ENCODE assay signal across 1 cellular context in the genomic region with DNA sequence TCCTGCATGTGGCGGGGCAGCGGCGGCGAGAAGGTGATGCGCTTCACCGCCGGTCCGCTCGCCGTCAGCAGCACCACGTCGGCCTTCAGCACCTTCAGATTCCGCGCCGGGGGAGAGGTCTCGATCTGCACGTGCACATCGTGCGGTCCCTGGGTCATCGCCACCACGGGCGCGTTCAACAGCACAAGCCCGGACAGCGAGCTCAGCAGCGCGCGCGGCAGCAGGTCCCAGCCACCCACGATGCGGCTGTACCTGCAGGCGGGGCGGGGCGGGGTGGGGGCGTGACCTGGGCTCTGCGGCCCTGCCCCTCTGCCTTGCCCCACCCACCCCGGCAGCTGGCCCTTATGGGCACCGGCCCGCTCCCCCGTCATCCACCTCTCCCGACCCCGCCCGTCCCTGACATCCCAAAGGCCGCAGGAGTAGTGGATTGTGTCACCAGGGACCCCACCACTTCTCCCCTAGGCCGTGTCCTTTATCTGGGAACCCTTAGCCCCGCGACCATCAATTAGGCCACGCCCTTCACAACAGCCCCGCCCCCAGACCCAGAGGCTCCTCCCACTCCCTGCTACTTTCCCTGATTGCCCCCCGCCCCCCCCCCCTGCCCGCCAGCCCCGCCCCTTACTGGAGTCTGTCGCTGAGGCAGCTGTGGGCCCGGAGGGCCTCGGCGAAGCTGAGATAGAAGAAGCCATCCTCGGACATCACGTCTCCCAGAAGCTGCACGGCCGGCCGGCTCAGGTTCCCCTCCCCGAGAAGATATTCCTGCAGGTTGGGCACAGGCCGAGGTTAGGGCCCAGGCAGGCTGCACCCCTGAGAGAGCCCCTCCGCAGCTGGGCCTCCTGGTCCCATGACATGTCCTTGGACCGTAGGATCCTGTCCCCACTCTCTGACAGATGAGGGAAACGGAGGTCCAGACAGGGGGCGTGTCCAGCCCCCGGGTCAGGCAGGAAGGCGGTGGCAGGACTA.
TF ChIP-seq lines count a peak whose summit lies in the region.

No MANE protein-coding gene starts in this region.

TF ChIP-seq in HEK293, 187 proteins besides CTCF, POLR2A, EP300 and RAD21 (continued from another document and continues in another):
- TF ChIP-seq, protein P1, sequence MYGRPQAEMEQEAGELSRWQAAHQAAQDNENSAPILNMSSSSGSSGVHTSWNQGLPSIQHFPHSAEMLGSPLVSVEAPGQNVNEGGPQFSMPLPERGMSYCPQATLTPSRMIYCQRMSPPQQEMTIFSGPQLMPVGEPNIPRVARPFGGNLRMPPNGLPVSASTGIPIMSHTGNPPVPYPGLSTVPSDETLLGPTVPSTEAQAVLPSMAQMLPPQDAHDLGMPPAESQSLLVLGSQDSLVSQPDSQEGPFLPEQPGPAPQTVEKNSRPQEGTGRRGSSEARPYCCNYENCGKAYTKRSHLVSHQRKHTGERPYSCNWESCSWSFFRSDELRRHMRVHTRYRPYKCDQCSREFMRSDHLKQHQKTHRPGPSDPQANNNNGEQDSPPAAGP (tag by site-specific recombination; IDR thresholded peaks at IDR 0.05), result no peak
- no peak for TF ChIP-seq GFI1B (tag by site-specific recombination; IDR thresholded peaks at IDR 0.05)
- TF ChIP-seq, protein P2, sequence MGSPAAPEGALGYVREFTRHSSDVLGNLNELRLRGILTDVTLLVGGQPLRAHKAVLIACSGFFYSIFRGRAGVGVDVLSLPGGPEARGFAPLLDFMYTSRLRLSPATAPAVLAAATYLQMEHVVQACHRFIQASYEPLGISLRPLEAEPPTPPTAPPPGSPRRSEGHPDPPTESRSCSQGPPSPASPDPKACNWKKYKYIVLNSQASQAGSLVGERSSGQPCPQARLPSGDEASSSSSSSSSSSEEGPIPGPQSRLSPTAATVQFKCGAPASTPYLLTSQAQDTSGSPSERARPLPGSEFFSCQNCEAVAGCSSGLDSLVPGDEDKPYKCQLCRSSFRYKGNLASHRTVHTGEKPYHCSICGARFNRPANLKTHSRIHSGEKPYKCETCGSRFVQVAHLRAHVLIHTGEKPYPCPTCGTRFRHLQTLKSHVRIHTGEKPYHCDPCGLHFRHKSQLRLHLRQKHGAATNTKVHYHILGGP (tag by site-specific recombination; IDR thresholded peaks at IDR 0.05), result no peak
- TF ChIP-seq ZNF37A (tag by site-specific recombination; IDR thresholded peaks at IDR 0.05), result no peak
- TF ChIP-seq, protein P3, sequence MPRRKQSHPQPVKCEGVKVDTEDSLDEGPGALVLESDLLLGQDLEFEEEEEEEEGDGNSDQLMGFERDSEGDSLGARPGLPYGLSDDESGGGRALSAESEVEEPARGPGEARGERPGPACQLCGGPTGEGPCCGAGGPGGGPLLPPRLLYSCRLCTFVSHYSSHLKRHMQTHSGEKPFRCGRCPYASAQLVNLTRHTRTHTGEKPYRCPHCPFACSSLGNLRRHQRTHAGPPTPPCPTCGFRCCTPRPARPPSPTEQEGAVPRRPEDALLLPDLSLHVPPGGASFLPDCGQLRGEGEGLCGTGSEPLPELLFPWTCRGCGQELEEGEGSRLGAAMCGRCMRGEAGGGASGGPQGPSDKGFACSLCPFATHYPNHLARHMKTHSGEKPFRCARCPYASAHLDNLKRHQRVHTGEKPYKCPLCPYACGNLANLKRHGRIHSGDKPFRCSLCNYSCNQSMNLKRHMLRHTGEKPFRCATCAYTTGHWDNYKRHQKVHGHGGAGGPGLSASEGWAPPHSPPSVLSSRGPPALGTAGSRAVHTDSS (tag by site-specific recombination; IDR thresholded peaks at IDR 0.05), result no peak
- no peak for TF ChIP-seq ZNF354C (tag by site-specific recombination; IDR thresholded peaks at IDR 0.05; ENCODE audit: borderline replicate concordance, low read depth)
- TF ChIP-seq ZNF394 (tag by site-specific recombination; IDR thresholded peaks at IDR 0.05; ENCODE audit: borderline replicate concordance), result no peak
- TF ChIP-seq MZF1 (tag by site-specific recombination; IDR thresholded peaks at IDR 0.05; ENCODE audit: borderline replicate concordance), result no peak
- TF ChIP-seq, protein P4, sequence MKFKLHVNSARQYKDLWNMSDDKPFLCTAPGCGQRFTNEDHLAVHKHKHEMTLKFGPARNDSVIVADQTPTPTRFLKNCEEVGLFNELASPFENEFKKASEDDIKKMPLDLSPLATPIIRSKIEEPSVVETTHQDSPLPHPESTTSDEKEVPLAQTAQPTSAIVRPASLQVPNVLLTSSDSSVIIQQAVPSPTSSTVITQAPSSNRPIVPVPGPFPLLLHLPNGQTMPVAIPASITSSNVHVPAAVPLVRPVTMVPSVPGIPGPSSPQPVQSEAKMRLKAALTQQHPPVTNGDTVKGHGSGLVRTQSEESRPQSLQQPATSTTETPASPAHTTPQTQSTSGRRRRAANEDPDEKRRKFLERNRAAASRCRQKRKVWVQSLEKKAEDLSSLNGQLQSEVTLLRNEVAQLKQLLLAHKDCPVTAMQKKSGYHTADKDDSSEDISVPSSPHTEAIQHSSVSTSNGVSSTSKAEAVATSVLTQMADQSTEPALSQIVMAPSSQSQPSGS (tag by site-specific recombination; IDR thresholded peaks at IDR 0.05; ENCODE audit: low read depth), result no peak
- TF ChIP-seq ZSCAN30 (tag by site-specific recombination; IDR thresholded peaks at IDR 0.05), result no peak
- no peak for TF ChIP-seq FEZF1 (tag by site-specific recombination; IDR thresholded peaks at IDR 0.05)
- TF ChIP-seq ZNF558 (tag by site-specific recombination; IDR thresholded peaks at IDR 0.05), result no peak
- no peak for TF ChIP-seq ZNF548 (tag by site-specific recombination; IDR thresholded peaks at IDR 0.05)
- TF ChIP-seq KLF9 (tag by site-specific recombination; IDR thresholded peaks at IDR 0.05; ENCODE audit: low read depth), result peak; percentile 90
- TF ChIP-seq ZNF169 (tag by site-specific recombination; IDR thresholded peaks at IDR 0.05), result no peak
- TF ChIP-seq, protein P5, sequence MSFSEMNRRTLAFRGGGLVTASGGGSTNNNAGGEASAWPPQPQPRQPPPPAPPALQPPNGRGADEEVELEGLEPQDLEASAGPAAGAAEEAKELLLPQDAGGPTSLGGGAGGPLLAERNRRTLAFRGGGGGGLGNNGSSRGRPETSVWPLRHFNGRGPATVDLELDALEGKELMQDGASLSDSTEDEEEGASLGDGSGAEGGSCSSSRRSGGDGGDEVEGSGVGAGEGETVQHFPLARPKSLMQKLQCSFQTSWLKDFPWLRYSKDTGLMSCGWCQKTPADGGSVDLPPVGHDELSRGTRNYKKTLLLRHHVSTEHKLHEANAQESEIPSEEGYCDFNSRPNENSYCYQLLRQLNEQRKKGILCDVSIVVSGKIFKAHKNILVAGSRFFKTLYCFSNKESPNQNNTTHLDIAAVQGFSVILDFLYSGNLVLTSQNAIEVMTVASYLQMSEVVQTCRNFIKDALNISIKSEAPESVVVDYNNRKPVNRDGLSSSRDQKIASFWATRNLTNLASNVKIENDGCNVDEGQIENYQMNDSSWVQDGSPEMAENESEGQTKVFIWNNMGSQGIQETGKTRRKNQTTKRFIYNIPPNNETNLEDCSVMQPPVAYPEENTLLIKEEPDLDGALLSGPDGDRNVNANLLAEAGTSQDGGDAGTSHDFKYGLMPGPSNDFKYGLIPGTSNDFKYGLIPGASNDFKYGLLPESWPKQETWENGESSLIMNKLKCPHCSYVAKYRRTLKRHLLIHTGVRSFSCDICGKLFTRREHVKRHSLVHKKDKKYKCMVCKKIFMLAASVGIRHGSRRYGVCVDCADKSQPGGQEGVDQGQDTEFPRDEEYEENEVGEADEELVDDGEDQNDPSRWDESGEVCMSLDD (tag by site-specific recombination; IDR thresholded peaks at IDR 0.05), result no peak
- no peak for TF ChIP-seq ZNF426 (tag by site-specific recombination; IDR thresholded peaks at IDR 0.05)
- TF ChIP-seq ZNF791 (tag by site-specific recombination; IDR thresholded peaks at IDR 0.05), result no peak
- no peak for TF ChIP-seq ZNF560 (tag by site-specific recombination; IDR thresholded peaks at IDR 0.05; ENCODE audit: borderline replicate concordance)
- no peak for TF ChIP-seq ZBTB1 (tag by site-specific recombination; IDR thresholded peaks at IDR 0.05)
- no peak for TF ChIP-seq ZNF660 (tag by site-specific recombination; IDR thresholded peaks at IDR 0.05)
- no peak for TF ChIP-seq ZNF658 (tag by site-specific recombination; IDR thresholded peaks at IDR 0.05)
- peak; percentile 57; the same call in 1 of the 2 replicates for TF ChIP-seq ZFHX2 (tag by site-specific recombination; conservative IDR thresholded peaks at IDR 0.05)
- TF ChIP-seq BCL11B (tag by site-specific recombination; IDR thresholded peaks at IDR 0.05; ENCODE audit: low read depth), result no peak
- TF ChIP-seq KLF1 (tag by site-specific recombination; IDR thresholded peaks at IDR 0.05), result peak; percentile 88
- TF ChIP-seq ZSCAN23 (tag by site-specific recombination; IDR thresholded peaks at IDR 0.05), result no peak
- no peak for TF ChIP-seq ZNF610 (tag by site-specific recombination; IDR thresholded peaks at IDR 0.05; ENCODE audit: borderline replicate concordance)
- peak; percentile 82 for TF ChIP-seq ZFP69B (tag by site-specific recombination; IDR thresholded peaks at IDR 0.05)
- TF ChIP-seq ZNF23 (tag by site-specific recombination; IDR thresholded peaks at IDR 0.05; ENCODE audit: borderline replicate concordance), result no peak
- TF ChIP-seq, protein P6, sequence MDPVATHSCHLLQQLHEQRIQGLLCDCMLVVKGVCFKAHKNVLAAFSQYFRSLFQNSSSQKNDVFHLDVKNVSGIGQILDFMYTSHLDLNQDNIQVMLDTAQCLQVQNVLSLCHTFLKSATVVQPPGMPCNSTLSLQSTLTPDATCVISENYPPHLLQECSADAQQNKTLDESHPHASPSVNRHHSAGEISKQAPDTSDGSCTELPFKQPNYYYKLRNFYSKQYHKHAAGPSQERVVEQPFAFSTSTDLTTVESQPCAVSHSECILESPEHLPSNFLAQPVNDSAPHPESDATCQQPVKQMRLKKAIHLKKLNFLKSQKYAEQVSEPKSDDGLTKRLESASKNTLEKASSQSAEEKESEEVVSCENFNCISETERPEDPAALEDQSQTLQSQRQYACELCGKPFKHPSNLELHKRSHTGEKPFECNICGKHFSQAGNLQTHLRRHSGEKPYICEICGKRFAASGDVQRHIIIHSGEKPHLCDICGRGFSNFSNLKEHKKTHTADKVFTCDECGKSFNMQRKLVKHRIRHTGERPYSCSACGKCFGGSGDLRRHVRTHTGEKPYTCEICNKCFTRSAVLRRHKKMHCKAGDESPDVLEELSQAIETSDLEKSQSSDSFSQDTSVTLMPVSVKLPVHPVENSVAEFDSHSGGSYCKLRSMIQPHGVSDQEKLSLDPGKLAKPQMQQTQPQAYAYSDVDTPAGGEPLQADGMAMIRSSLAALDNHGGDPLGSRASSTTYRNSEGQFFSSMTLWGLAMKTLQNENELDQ (tag by site-specific recombination; IDR thresholded peaks at IDR 0.05; ENCODE audit: low read depth), result no peak
- peak; percentile 54; the same call in 1 of the 2 replicates for TF ChIP-seq ZNF501 (tag by site-specific recombination; IDR thresholded peaks at IDR 0.05)
- peak; percentile 85; the same call in 1 of the 2 replicates for TF ChIP-seq ZNF785 (tag by site-specific recombination; IDR thresholded peaks at IDR 0.05)
- no peak for TF ChIP-seq ZSCAN16 (tag by site-specific recombination; IDR thresholded peaks at IDR 0.05)
- no peak for TF ChIP-seq ZNF391 (tag by site-specific recombination; IDR thresholded peaks at IDR 0.05; ENCODE audit: borderline replicate concordance, low read depth)
- TF ChIP-seq GLI4 (tag by site-specific recombination; IDR thresholded peaks at IDR 0.05), result no peak
- TF ChIP-seq, protein P7, sequence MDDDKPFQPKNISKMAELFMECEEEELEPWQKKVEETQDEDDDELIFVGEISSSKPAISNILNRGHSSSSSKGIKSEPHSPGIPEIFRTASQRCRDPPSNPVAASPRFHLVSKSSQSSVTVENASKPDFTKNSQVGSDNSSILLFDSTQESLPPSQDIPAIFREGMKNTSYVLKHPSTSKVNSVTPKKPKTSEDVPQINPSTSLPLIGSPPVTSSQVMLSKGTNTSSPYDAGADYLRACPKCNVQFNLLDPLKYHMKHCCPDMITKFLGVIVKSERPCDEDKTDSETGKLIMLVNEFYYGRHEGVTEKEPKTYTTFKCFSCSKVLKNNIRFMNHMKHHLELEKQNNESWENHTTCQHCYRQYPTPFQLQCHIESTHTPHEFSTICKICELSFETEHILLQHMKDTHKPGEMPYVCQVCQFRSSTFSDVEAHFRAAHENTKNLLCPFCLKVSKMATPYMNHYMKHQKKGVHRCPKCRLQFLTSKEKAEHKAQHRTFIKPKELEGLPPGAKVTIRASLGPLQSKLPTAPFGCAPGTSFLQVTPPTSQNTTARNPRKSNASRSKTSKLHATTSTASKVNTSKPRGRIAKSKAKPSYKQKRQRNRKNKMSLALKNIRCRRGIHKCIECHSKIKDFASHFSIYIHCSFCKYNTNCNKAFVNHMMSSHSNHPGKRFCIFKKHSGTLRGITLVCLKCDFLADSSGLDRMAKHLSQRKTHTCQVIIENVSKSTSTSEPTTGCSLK (tag by site-specific recombination; IDR thresholded peaks at IDR 0.05), result no peak
- no peak for TF ChIP-seq ZFP3 (tag by site-specific recombination; IDR thresholded peaks at IDR 0.05; ENCODE audit: low read depth)
- no peak for TF ChIP-seq ZNF133 (tag by site-specific recombination; IDR thresholded peaks at IDR 0.05)
- TF ChIP-seq, protein P8, sequence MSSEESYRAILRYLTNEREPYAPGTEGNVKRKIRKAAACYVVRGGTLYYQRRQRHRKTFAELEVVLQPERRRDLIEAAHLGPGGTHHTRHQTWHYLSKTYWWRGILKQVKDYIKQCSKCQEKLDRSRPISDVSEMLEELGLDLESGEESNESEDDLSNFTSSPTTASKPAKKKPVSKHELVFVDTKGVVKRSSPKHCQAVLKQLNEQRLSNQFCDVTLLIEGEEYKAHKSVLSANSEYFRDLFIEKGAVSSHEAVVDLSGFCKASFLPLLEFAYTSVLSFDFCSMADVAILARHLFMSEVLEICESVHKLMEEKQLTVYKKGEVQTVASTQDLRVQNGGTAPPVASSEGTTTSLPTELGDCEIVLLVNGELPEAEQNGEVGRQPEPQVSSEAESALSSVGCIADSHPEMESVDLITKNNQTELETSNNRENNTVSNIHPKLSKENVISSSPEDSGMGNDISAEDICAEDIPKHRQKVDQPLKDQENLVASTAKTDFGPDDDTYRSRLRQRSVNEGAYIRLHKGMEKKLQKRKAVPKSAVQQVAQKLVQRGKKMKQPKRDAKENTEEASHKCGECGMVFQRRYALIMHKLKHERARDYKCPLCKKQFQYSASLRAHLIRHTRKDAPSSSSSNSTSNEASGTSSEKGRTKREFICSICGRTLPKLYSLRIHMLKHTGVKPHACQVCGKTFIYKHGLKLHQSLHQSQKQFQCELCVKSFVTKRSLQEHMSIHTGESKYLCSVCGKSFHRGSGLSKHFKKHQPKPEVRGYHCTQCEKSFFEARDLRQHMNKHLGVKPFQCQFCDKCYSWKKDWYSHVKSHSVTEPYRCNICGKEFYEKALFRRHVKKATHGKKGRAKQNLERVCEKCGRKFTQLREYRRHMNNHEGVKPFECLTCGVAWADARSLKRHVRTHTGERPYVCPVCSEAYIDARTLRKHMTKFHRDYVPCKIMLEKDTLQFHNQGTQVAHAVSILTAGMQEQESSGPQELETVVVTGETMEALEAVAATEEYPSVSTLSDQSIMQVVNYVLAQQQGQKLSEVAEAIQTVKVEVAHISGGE (tag by site-specific recombination; conservative IDR thresholded peaks at IDR 0.05; ENCODE audit: low read depth), result no peak
- no peak for TF ChIP-seq ZNF24 (tag by site-specific recombination; IDR thresholded peaks at IDR 0.05)
- no peak for TF ChIP-seq ZBTB8A (tag by site-specific recombination; IDR thresholded peaks at IDR 0.05)
